ENCODE assay signal across 8 cellular contexts in genomic region chr17:57861000-57861736, GRCh38. TPM values are rescaled to one million over a fixed set of nuclear protein-coding genes. Genes with fewer than 3 reads are reported as not detected.
DNase-seq lines count a peak whose midpoint lies in the region; ATAC-seq and TF ChIP-seq lines count a peak whose summit lies in the region.

No MANE protein-coding gene starts in this region.

- H3K4me1 Mint-ChIP-seq in activated CD4-positive, alpha-beta memory T cell treated with anti-CD3 and anti-CD28 coated beads, Interleukin-2, amount 10 ng/mL, durations not matched to agents 7 days and 5 days = peaks cover 12% of the 10 kb centered on the region
- H3K4me1 Mint-ChIP-seq in naive B cell = peaks cover 11 to 13% (median 11%) of the 10 kb centered on the region in 3 donors

- WGBS in esophagus muscularis mucosa = 14% methylated on average over 15 of the region's 28 CpGs

- H3K9ac ChIP-seq in DND-41 (ENCODE audit: low read depth, low read length) = no peak overlapping the region

- H3K27me3 ChIP-seq in DND-41 (ENCODE audit: insufficient read depth, low read length, poor library complexity) = no peaks in the 10 kb centered on the region
- H3K27me3 ChIP-seq in esophagus muscularis mucosa = no peaks in the 10 kb centered on the region

- H3K27ac Mint-ChIP-seq in activated CD4-positive, alpha-beta memory T cell treated with anti-CD3 and anti-CD28 coated beads, Interleukin-2, amount 10 ng/mL, durations not matched to agents 7 days and 5 days = no peak overlapping the region
- peak overlapping the region in 2 of 6 donors; percentile 44 to 62 for H3K27ac Mint-ChIP-seq in naive B cell

- peak overlapping the region; percentile 54 for H3K4me3 Mint-ChIP-seq in activated CD4-positive, alpha-beta memory T cell treated with anti-CD3 and anti-CD28 coated beads, Interleukin-2, amount 10 ng/mL, durations not matched to agents 7 days and 5 days
- peak overlapping the region; percentile 83 to 94 (median 88) for H3K4me3 Mint-ChIP-seq in naive B cell

- peak; percentile 62 for DNase-seq in DND-41
- peak; percentile 77 for DNase-seq in M059J (ENCODE audit: low read depth)
- peak; percentile 37 for DNase-seq in activated CD4-positive, alpha-beta memory T cell treated with anti-CD3 and anti-CD28 coated beads, Interleukin-2, amount 10 ng/mL, durations not matched to agents 7 days and 5 days
- DNase-seq in esophagus muscularis mucosa (ENCODE audit: extremely low spot score) = peak; percentile 94
- peak; percentile 41 for DNase-seq in naive B cell
- no peak for DNase-seq in midbrain (lab: John Stamatoyannopoulos, UW)
- DNase-seq in NAMALWA (ENCODE audit: low spot score) = no peak

- H4K20me1 ChIP-seq in DND-41 (ENCODE audit: insufficient read depth, low read length) = no peaks in the 10 kb centered on the region

- TF ChIP-seq EP300 in esophagus muscularis mucosa (IDR thresholded peaks at IDR 0.05) = no peak

- POLR2A ChIA-PET in activated CD4-positive, alpha-beta memory T cell treated with anti-CD3 and anti-CD28 coated beads, Interleukin-2, amount 10 ng/mL, durations not matched to agents 7 days and 5 days (lab: Charles Lee) = interaction anchor here (0.8 to 3.3 kb wide), 7 partner anchors 11 to 146 kb away, joined by 3 to 24 read pairs (median 4); partner anchors contain the start of genes MRPS23, SRSF1 and VEZF1

- no peaks in the 10 kb centered on the region for H3K79me2 ChIP-seq in DND-41 (ENCODE audit: insufficient read depth, low read length)

- TF ChIP-seq POLR2A in esophagus muscularis mucosa (IDR thresholded peaks at IDR 0.05; ENCODE audit: low read depth) = no peak

- H3K36me3 Mint-ChIP-seq in activated CD4-positive, alpha-beta memory T cell treated with anti-CD3 and anti-CD28 coated beads, Interleukin-2, amount 10 ng/mL, durations not matched to agents 7 days and 5 days (ENCODE audit: low read depth) = no peaks in the 10 kb centered on the region
- H3K36me3 Mint-ChIP-seq in naive B cell = no peaks in the 10 kb centered on the region

- H3K27me3 Mint-ChIP-seq in activated CD4-positive, alpha-beta memory T cell treated with anti-CD3 and anti-CD28 coated beads, Interleukin-2, amount 10 ng/mL, durations not matched to agents 7 days and 5 days = peaks cover 45% of the 10 kb centered on the region
- peaks cover 23 to 41% (median 36%) of the 10 kb centered on the region in 3 donors for H3K27me3 Mint-ChIP-seq in naive B cell

- peak; percentile 79 for ATAC-seq in DND-41 (ENCODE audit: insufficient read depth, low read depth)
- ATAC-seq in naive B cell (ENCODE audit: low read depth in 2 of 2) = peak; percentile 72 to 78
- ATAC-seq in HG02759 (IDR thresholded peaks at IDR 0.05; ENCODE audit: unreplicated experiment) = no peak

- H3K4me3 ChIP-seq in DND-41 (ENCODE audit: low read depth in 1 of 2, low read length in 2 of 2) = no peak overlapping the region
- peak overlapping the region; percentile 60 to 71 (median 64) for H3K4me3 ChIP-seq in esophagus muscularis mucosa

- peak overlapping the region; percentile 9; the same call in 1 of the 2 replicates for H3K4me2 ChIP-seq in DND-41 (ENCODE audit: insufficient read depth, low read length)

- H3K36me3 ChIP-seq in DND-41 (ENCODE audit: insufficient read depth, low read length) = no peaks in the 10 kb centered on the region
- H3K36me3 ChIP-seq in esophagus muscularis mucosa = peaks cover 0 to 26% (median 19%) of the 10 kb centered on the region in 4 donors

- no peaks in the 10 kb centered on the region for H3K9me3 Mint-ChIP-seq in activated CD4-positive, alpha-beta memory T cell treated with anti-CD3 and anti-CD28 coated beads, Interleukin-2, amount 10 ng/mL, durations not matched to agents 7 days and 5 days
- no peaks in the 10 kb centered on the region for H3K9me3 Mint-ChIP-seq in naive B cell

- CTCF ChIA-PET in activated CD4-positive, alpha-beta memory T cell treated with anti-CD3 and anti-CD28 coated beads, Interleukin-2, amount 10 ng/mL, durations not matched to agents 7 days and 5 days (lab: Charles Lee) = interaction anchor here (0.7 to 9.1 kb wide), 6 partner anchors 9 to 136 kb away, joined by 3 to 137 read pairs (median 4); partner anchors contain the start of gene MRPS23

- intact Hi-C loops in esophagus muscularis mucosa (cut with DNase I) = no loop called here

- H2AFZ ChIP-seq in DND-41 (ENCODE audit: low read depth, low read length) = peak overlapping the region; percentile 12; the same call in 1 of the 2 replicates

- H3K9me3 ChIP-seq in DND-41 (ENCODE audit: insufficient read depth, low read length, severe bottlenecking) (no peaks in the 10 kb centered on the region), esophagus muscularis mucosa (no peaks in the 10 kb centered on the region)

- no peak overlapping the region for H3K27ac ChIP-seq in DND-41 (ENCODE audit: low read length)
- peak overlapping the region; percentile 88 to 96 (median 94) for H3K27ac ChIP-seq in esophagus muscularis mucosa (replicated peaks in 1 of 4)

- no peak for TF ChIP-seq CTCF in DND-41 (IDR thresholded peaks at IDR 0.05; ENCODE audit: borderline replicate concordance, extremely low read depth, low read length, poor library complexity, severe bottlenecking)
- TF ChIP-seq CTCF in esophagus muscularis mucosa (IDR thresholded peaks at IDR 0.05) = no peak

- H3K4me1 ChIP-seq in DND-41 (ENCODE audit: insufficient read depth, low read length) = peaks cover 11% of the 10 kb centered on the region
- H3K4me1 ChIP-seq in esophagus muscularis mucosa = peaks cover 39 to 77% (median 68%) of the 10 kb centered on the region in 4 donors

RNA-seq across cellular contexts. Expression of gene MRPS23, which starts 11.3 kb away (rescaled TPM):
- 25.8 and 31.8 TPM in 2 replicates for total RNA-seq in M059J (2014; rRNA removed; shearing (Covaris generic))
- total RNA-seq in activated CD4-positive, alpha-beta memory T cell treated with anti-CD3 and anti-CD28 coated beads, Interleukin-2, amount 10 ng/mL, durations not matched to agents 7 days and 5 days = 10 to 100 TPM; 30.8 to 35.3 TPM
- 10 to 100 TPM; 11.6 to 22.2 (median 16.9) TPM for total RNA-seq in esophagus muscularis mucosa
- 10 to 100 TPM; 26.3 to 48.7 (median 33.0) TPM for polyA plus RNA-seq in naive B cell (ENCODE audit: low read depth in 6 of 6)

Comparison
In these comparisons a context has a peak if more than half of its experiments do, and no peak if none do; other contexts are left out.
1. DNase-seq: peak in DND-41 (single experiment), M059J (single experiment), activated CD4-positive, alpha-beta memory T cell treated with anti-CD3 and anti-CD28 coated beads, Interleukin-2, amount 10 ng/mL, durations not matched to agents 7 days and 5 days (single experiment), esophagus muscularis mucosa (single experiment) and naive B cell (single experiment); none in midbrain (single experiment) and NAMALWA (single experiment).
2. H3K4me3 ChIP-seq: peak in esophagus muscularis mucosa (4 of 4); none in DND-41 (0 of 2).